ENCODE assay signal across 27 cellular contexts in genomic region chr10:15306881-15307280, GRCh38.
"Had no signal": no experiment of that assay in that cellular context is flagged by ENCODE, and none has a peak within 500 bp of the region (broad histone marks: within the 10 kb centered on the region; RNA-seq: fewer than 3 reads in every experiment).

No MANE protein-coding gene starts in this region.

- H3K4me3 Mint-ChIP-seq: activated CD8-positive, alpha-beta T cell treated with anti-CD3 and anti-CD28 coated beads for 36 hours; activated naive CD4-positive, alpha-beta T cell treated with anti-CD3 and anti-CD28 coated beads for 36 hours; activated naive CD4-positive, alpha-beta T cell treated with anti-CD3 and anti-CD28 coated beads, Interleukin-2, amount 50 U/mL, for 24 hours; activated naive CD8-positive, alpha-beta T cell treated with anti-CD3 and anti-CD28 coated beads for 36 hours; activated naive CD8-positive, alpha-beta T cell treated with anti-CD3 and anti-CD28 coated beads, Interleukin-2, amount 50 U/mL, for 24 hours; activated T-cell treated with anti-CD3 and anti-CD28 coated beads, Interleukin-2, amount 50 U/mL, for 4 hours; activated T-helper 17 cell treated with anti-CD3 and anti-CD28 coated beads, Interleukin-2, amount 50 U/mL, for 72 hours; brain; dendritic cell treated with granulocyte-macrophage colony-stimulating factor and Interleukin-4, amounts not matched to agents 40 ng/mL and 50 ng/mL, for 4 days had no signal

- H3K9me3 Mint-ChIP-seq: activated CD8-positive, alpha-beta T cell treated with anti-CD3 and anti-CD28 coated beads for 36 hours; activated naive CD4-positive, alpha-beta T cell treated with anti-CD3 and anti-CD28 coated beads for 36 hours; activated naive CD4-positive, alpha-beta T cell treated with anti-CD3 and anti-CD28 coated beads, Interleukin-2, amount 50 U/mL, for 24 hours; activated naive CD8-positive, alpha-beta T cell treated with anti-CD3 and anti-CD28 coated beads for 36 hours; activated naive CD8-positive, alpha-beta T cell treated with anti-CD3 and anti-CD28 coated beads, Interleukin-2, amount 50 U/mL, for 24 hours; activated T-cell treated with anti-CD3 and anti-CD28 coated beads, Interleukin-2, amount 50 U/mL, for 4 hours; activated T-helper 17 cell treated with anti-CD3 and anti-CD28 coated beads, Interleukin-2, amount 50 U/mL, for 72 hours; dendritic cell treated with granulocyte-macrophage colony-stimulating factor and Interleukin-4, amounts not matched to agents 40 ng/mL and 50 ng/mL, for 4 days had no signal

- H3K27me3 Mint-ChIP-seq: activated naive CD4-positive, alpha-beta T cell treated with anti-CD3 and anti-CD28 coated beads, Interleukin-2, amount 50 U/mL, for 24 hours; activated naive CD8-positive, alpha-beta T cell treated with anti-CD3 and anti-CD28 coated beads, Interleukin-2, amount 50 U/mL, for 24 hours; activated T-helper 17 cell treated with anti-CD3 and anti-CD28 coated beads, Interleukin-2, amount 50 U/mL, for 72 hours; brain had no signal

- H3K4me1 ChIP-seq: adrenal gland, breast epithelium had no signal

- H3K4me3 ChIP-seq: adrenal gland, breast epithelium, coronary artery had no signal

- H3K36me3 ChIP-seq: adrenal gland, breast epithelium had no signal

- FAIRE-seq: frontal cortex had no signal

- ATAC-seq: activated CD8-positive, alpha-beta T cell treated with anti-CD3 and anti-CD28 coated beads for 36 hours; activated naive CD8-positive, alpha-beta T cell treated with anti-CD3 and anti-CD28 coated beads, Interleukin-2, amount 50 U/mL, for 24 hours; activated T-cell treated with anti-CD3 and anti-CD28 coated beads, Interleukin-2, amount 50 U/mL, for 4 hours; activated T-helper 17 cell treated with anti-CD3 and anti-CD28 coated beads, Interleukin-2, amount 50 U/mL, for 72 hours; esophagus mucosa had no signal

- H3K9me3 ChIP-seq: adrenal gland, breast epithelium had no signal

- H3K27me3 ChIP-seq: adrenal gland, breast epithelium had no signal

- H3K27ac ChIP-seq: adrenal gland, breast epithelium, coronary artery had no signal

- DNase-seq: activated CD4-positive, alpha-beta T cell treated with anti-CD3 and anti-CD28 coated beads for 48 hours; activated CD4-positive, alpha-beta T cell treated with anti-CD3 and anti-CD28 coated beads, Interleukin-2, amount 50 U/mL, for 1 hour; activated CD4-positive, alpha-beta T cell treated with anti-CD3 and anti-CD28 coated beads, Interleukin-2, amount 50 U/mL, for 48 hours; activated CD8-positive, alpha-beta memory T cell treated with anti-CD3 and anti-CD28 coated beads for 24 hours; activated CD8-positive, alpha-beta T cell treated with anti-CD3 and anti-CD28 coated beads for 36 hours; activated effector memory CD4-positive, alpha-beta T cell treated with Interleukin-2 at 50 U/mL for 16 hours; activated gamma-delta T cell treated with Interleukin-2 at 50 U/mL for 16 hours; activated naive CD4-positive, alpha-beta T cell treated with anti-CD3 and anti-CD28 coated beads for 36 hours; activated naive CD8-positive, alpha-beta T cell treated with anti-CD3 and anti-CD28 coated beads for 36 hours; activated naive CD8-positive, alpha-beta T cell treated with anti-CD3 and anti-CD28 coated beads, Interleukin-2, amount 50 U/mL, for 24 hours; activated T-cell treated with anti-CD3 and anti-CD28 coated beads, Interleukin-2, amount 50 U/mL, for 4 hours; adrenal gland; amygdala; aorta; caudate nucleus; cerebellar nuclear complex; effector CD8-positive, alpha-beta T cell; foreskin fibroblast; T-helper 2 cell had no signal

- H3K36me3 Mint-ChIP-seq: activated naive CD4-positive, alpha-beta T cell treated with anti-CD3 and anti-CD28 coated beads, Interleukin-2, amount 50 U/mL, for 24 hours; activated naive CD8-positive, alpha-beta T cell treated with anti-CD3 and anti-CD28 coated beads for 36 hours had no signal

- H3K27ac Mint-ChIP-seq: activated CD8-positive, alpha-beta T cell treated with anti-CD3 and anti-CD28 coated beads for 36 hours; activated naive CD4-positive, alpha-beta T cell treated with anti-CD3 and anti-CD28 coated beads for 36 hours; activated naive CD4-positive, alpha-beta T cell treated with anti-CD3 and anti-CD28 coated beads, Interleukin-2, amount 50 U/mL, for 24 hours; activated naive CD8-positive, alpha-beta T cell treated with anti-CD3 and anti-CD28 coated beads for 36 hours; activated naive CD8-positive, alpha-beta T cell treated with anti-CD3 and anti-CD28 coated beads, Interleukin-2, amount 50 U/mL, for 24 hours; activated T-helper 17 cell treated with anti-CD3 and anti-CD28 coated beads, Interleukin-2, amount 50 U/mL, for 72 hours; brain; dendritic cell treated with granulocyte-macrophage colony-stimulating factor and Interleukin-4, amounts not matched to agents 40 ng/mL and 50 ng/mL, for 4 days had no signal

- H3K4me1 Mint-ChIP-seq: activated naive CD4-positive, alpha-beta T cell treated with anti-CD3 and anti-CD28 coated beads, Interleukin-2, amount 50 U/mL, for 24 hours; activated naive CD8-positive, alpha-beta T cell treated with anti-CD3 and anti-CD28 coated beads for 36 hours; activated naive CD8-positive, alpha-beta T cell treated with anti-CD3 and anti-CD28 coated beads, Interleukin-2, amount 50 U/mL, for 24 hours; activated T-helper 17 cell treated with anti-CD3 and anti-CD28 coated beads, Interleukin-2, amount 50 U/mL, for 72 hours had no signal
